8 cellular contexts compared by ENCODE assay signal in genomic region chr19:16160943-16161560, GRCh38. TPM values are rescaled to one million over a fixed set of nuclear protein-coding genes. Genes with fewer than 3 reads are reported as not detected.
DNase-seq lines count a peak whose midpoint lies in the region; ATAC-seq and TF ChIP-seq lines count a peak whose summit lies in the region.

No MANE protein-coding gene starts in this region.

- DNase-seq in stimulated activated naive CD4-positive, alpha-beta T cell treated with Interleukin-2 at 50 U/mL for 16 hours (lab: John Stamatoyannopoulos, UW): peak; percentile 36
- no peak for DNase-seq in stimulated activated naive CD4-positive, alpha-beta T cell (lab: John Stamatoyannopoulos, UW)
- DNase-seq in activated CD8-positive, alpha-beta memory T cell treated with anti-CD3 and anti-CD28 coated beads, Interleukin-2, amount 50 U/mL, for 48 hours: peak; percentile 75
- DNase-seq in islet precursor cell (peak; percentile 63), hippocampal formation (lab: John Stamatoyannopoulos, UW) (no peak), suprapubic skin (ENCODE audit: low spot score in 2 of 2) (no peak), NCI-H1417 treated with DMSO at 0.1 percent for 48 hours (lab: John Stamatoyannopoulos, UW) (no peak)

- TF ChIP-seq POLR2A in suprapubic skin (IDR thresholded peaks at IDR 0.05): no peak

- no peaks in the 10 kb centered on the region for H3K4me1 ChIP-seq in suprapubic skin

- no peak for ATAC-seq in HG02678 (IDR thresholded peaks at IDR 0.05; ENCODE audit: unreplicated experiment)

- H3K27ac ChIP-seq in suprapubic skin: no peak overlapping the region

- TF ChIP-seq CTCF in suprapubic skin (IDR thresholded peaks at IDR 0.05): no peak

- H3K36me3 ChIP-seq in suprapubic skin: no peaks in the 10 kb centered on the region

- no peak for TF ChIP-seq EP300 in suprapubic skin (IDR thresholded peaks at IDR 0.05)

- 78% methylated on average over 14 of the region's 14 CpGs for WGBS in suprapubic skin

- H3K9me3 ChIP-seq in suprapubic skin: no peaks in the 10 kb centered on the region

- H3K27me3 ChIP-seq in suprapubic skin: no peaks in the 10 kb centered on the region

- H3K4me3 ChIP-seq in suprapubic skin: no peak overlapping the region

RNA-seq across cellular contexts. Expression of gene CIB3, which starts 12.3 kb away (rescaled TPM):
- total RNA-seq in suprapubic skin: not detected

RNA-seq across cellular contexts. Expression of gene HSH2D, which starts 17.6 kb away (rescaled TPM):
- 1 to 10 TPM in 1 of 4 donors, under 1 TPM in 1, not detected in 2; 0.23 to 1.4 TPM for total RNA-seq in suprapubic skin

RNA-seq across cellular contexts. Expression of gene FAM32A, which starts 24.2 kb away (rescaled TPM):
- 100 to 1,000 TPM in 1 of 4 donors, 10 to 100 TPM in 3; 64.2 to 102 (median 81.2) TPM for total RNA-seq in suprapubic skin

RNA-seq across cellular contexts. Expression of gene AP1M1, which starts 36.7 kb away (rescaled TPM):
- total RNA-seq in suprapubic skin: 10 to 100 TPM; 37.2 to 61.2 (median 45.0) TPM

RNA-seq across cellular contexts. Expression of gene RAB8A, which starts 49.4 kb away (rescaled TPM):
- 10 to 100 TPM; 48.9 to 61.9 (median 58.5) TPM for total RNA-seq in suprapubic skin

Comparison
In these comparisons a context has a peak if more than half of its experiments do, and no peak if none do; other contexts are left out.
1. DNase-seq: peak in stimulated activated naive CD4-positive, alpha-beta T cell treated with Interleukin-2 at 50 U/mL for 16 hours (single experiment), activated CD8-positive, alpha-beta memory T cell treated with anti-CD3 and anti-CD28 coated beads, Interleukin-2, amount 50 U/mL, for 48 hours (single experiment) and islet precursor cell (single experiment); none in stimulated activated naive CD4-positive, alpha-beta T cell (0 of 6), hippocampal formation (0 of 2), suprapubic skin (0 of 2) and NCI-H1417 treated with DMSO at 0.1 percent for 48 hours (single experiment).